ENCODE assay signal across 8 cellular contexts in the genomic region with DNA sequence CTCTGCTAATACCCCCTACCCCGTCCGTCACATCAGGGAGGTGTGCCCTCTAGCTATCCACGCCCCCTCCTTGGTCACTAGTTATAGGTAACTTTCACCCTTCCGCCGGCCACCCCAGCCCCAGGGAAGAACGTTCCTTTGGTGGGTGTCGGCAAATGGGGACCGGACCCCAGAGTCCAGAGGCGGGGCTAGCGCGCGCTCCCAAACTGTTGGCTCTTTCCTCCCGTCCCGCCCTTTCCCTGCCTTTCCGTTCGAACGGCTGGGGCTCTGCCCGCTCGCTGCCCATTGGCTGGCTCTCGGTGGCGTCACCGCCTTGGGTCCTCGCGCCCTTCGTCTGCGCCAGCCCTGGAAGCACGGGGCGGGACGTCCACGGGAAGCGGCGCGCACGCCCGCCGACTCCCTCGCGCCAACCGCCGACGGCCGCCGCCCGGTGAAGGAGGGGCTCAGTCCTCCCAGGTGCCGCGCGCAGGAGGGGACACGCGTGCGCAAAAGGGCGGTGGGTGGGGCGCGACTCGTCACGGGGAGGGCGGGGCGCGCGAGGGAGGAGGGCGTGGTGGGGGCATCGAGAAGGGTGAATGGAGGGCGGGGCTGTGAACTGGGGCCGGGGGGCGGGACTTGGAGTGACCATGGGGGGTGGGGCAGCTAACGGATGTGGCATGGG. TPM values are rescaled to one million over a fixed set of nuclear protein-coding genes. Genes with fewer than 3 reads are reported as not detected.
DNase-seq lines count a peak whose midpoint lies in the region; ATAC-seq, FAIRE-seq and TF ChIP-seq lines count a peak whose summit lies in the region.

No MANE protein-coding gene starts in this region.

- peaks cover 9% of the 10 kb centered on the region for H3K36me3 Mint-ChIP-seq in T-helper 17 cell (ENCODE audit: low read depth)

- peak; percentile 48 for TF ChIP-seq POLR2A in GM18505 (IDR thresholded peaks at IDR 0.05; ENCODE audit: borderline replicate concordance, extremely low read depth, insufficient read depth, insufficient read length)

- peak; percentile 79 for FAIRE-seq in urothelium cell line (lab: Jason Lieb, UNC)

- ATAC-seq in GM18505 (IDR thresholded peaks at IDR 0.05; ENCODE audit: unreplicated experiment) (peak; percentile 74), HG02943 (IDR thresholded peaks at IDR 0.05; ENCODE audit: low read depth, unreplicated experiment) (peak; percentile 75), T-helper 17 cell (peak; percentile 76)

- H3K4me1 ChIP-seq in right atrium auricular region, result peaks cover 0 to 27% of the 10 kb centered on the region in 2 donors

- peaks cover 30% of the 10 kb centered on the region for H3K36me3 ChIP-seq in right atrium auricular region

- peak overlapping the region; percentile 91 to 95 for H3K4me3 ChIP-seq in right atrium auricular region

- DNase-seq in NCI-H187 (lab: John Stamatoyannopoulos, UW) (peak; percentile 91 to 93), T-helper 17 cell (peak; percentile 95 to 99 (median 98)), right atrium auricular region (ENCODE audit: low spot score) (peak; percentile 98), pulmonary artery endothelial cell (ENCODE audit: low read depth, low spot score) (peak; percentile 90), urothelium cell line (ENCODE audit: low spot score) (peak; percentile 97)

- H3K27me3 Mint-ChIP-seq in T-helper 17 cell, result no peaks in the 10 kb centered on the region

- H3K27ac Mint-ChIP-seq in T-helper 17 cell, result peak overlapping the region; percentile 92

- H3K4me1 Mint-ChIP-seq in T-helper 17 cell, result peaks cover 42% of the 10 kb centered on the region

- H3K27ac ChIP-seq in angular gyrus (ENCODE audit: low read depth, low read length), result peak overlapping the region; percentile 95
- H3K27ac ChIP-seq in right atrium auricular region, result peak overlapping the region; percentile 98 to 100

- no peaks in the 10 kb centered on the region for H3K27me3 ChIP-seq in right atrium auricular region

- peak overlapping the region; percentile 96 for H3K4me3 Mint-ChIP-seq in T-helper 17 cell

- no peak for TF ChIP-seq CTCF in right atrium auricular region (IDR thresholded peaks at IDR 0.05)

- H3K9me3 ChIP-seq in T-helper 17 cell (ENCODE audit: control insufficient read depth, low read length, poor library complexity, severe bottlenecking), result no peaks in the 10 kb centered on the region
- H3K9me3 ChIP-seq in right atrium auricular region, result no peaks in the 10 kb centered on the region

RNA-seq across cellular contexts. Expression of a gene that starts 0.6 kb away (rescaled TPM):
- total RNA-seq in T-helper 17 cell (100 to 1,000 TPM; 448 to 472 TPM), right atrium auricular region (10 to 100 TPM; 51.8 to 69.8 TPM), pulmonary artery endothelial cell (6.8 and 10.7 TPM in 2 replicates)

RNA-seq across cellular contexts. Expression of a gene that starts 7.7 kb away (rescaled TPM):
- 100 to 1,000 TPM; 195 to 196 TPM for total RNA-seq in T-helper 17 cell
- total RNA-seq in right atrium auricular region, result 100 to 1,000 TPM; 118 to 119 TPM
- 49.5 and 51.8 TPM in 2 replicates for total RNA-seq in pulmonary artery endothelial cell

RNA-seq across cellular contexts. Expression of a gene that starts 9.7 kb away (rescaled TPM):
- total RNA-seq in T-helper 17 cell (10 to 100 TPM; 82.3 to 83.9 TPM), right atrium auricular region (10 to 100 TPM in 1 of 2 donors, 1 to 10 TPM in 1; 3.6 to 10.1 TPM), pulmonary artery endothelial cell (1.5 and 2.2 TPM in 2 replicates)

RNA-seq across cellular contexts. Expression of a gene that starts 18.6 kb away (rescaled TPM):
- 1 to 10 TPM; 1.3 to 3.7 TPM for total RNA-seq in T-helper 17 cell
- total RNA-seq in right atrium auricular region, result 1 to 10 TPM in 1 of 2 donors, under 1 TPM in 1; 0.59 to 1.6 TPM
- total RNA-seq in pulmonary artery endothelial cell, result 19.9 and 40.4 TPM in 2 replicates

RNA-seq across cellular contexts. Expression of a gene that starts 44.2 kb away (rescaled TPM):
- total RNA-seq in T-helper 17 cell, result 1 to 10 TPM; 3.9 to 4.4 TPM
- total RNA-seq in right atrium auricular region, result 1 to 10 TPM; 1.3 to 4.1 TPM
- 6.1 and 6.7 TPM in 2 replicates for total RNA-seq in pulmonary artery endothelial cell

Comparison
In these comparisons a context has a peak if more than half of its experiments do, and no peak if none do; other contexts are left out.
1. Peak in every context shown above with its lines: DNase-seq, ATAC-seq, H3K4me3 ChIP-seq and H3K27ac ChIP-seq.
2. RNA of a gene that starts 0.6 kb away (total RNA-seq): 448 to 472 TPM in T-helper 17 cell; 51.8 to 69.8 TPM in right atrium auricular region and 6.8 to 10.7 TPM in pulmonary artery endothelial cell; every median in the first group is over 4 times any median in the second.
3. RNA of a gene that starts 9.7 kb away (total RNA-seq): 82.3 to 83.9 TPM in T-helper 17 cell; 3.6 to 10.1 TPM in right atrium auricular region and 1.5 to 2.2 TPM in pulmonary artery endothelial cell; every median in the first group is over 4 times any median in the second.